In genomic region chr22:49833340-49834007, GRCh38 we compare ENCODE assay signal across 22 cellular contexts. TPM values are rescaled to one million over a fixed set of nuclear protein-coding genes. Genes with fewer than 3 reads are reported as not detected.
DNase-seq lines count a peak whose midpoint lies in the region; ATAC-seq and TF ChIP-seq lines count a peak whose summit lies in the region.
"Had no signal": no experiment of that assay in that cellular context is flagged by ENCODE, and none has a peak within 500 bp of the region (broad histone marks: within the 10 kb centered on the region; RNA-seq: fewer than 3 reads in every experiment).

No MANE protein-coding gene starts in this region.

- intact Hi-C loops in CD14-positive monocyte (cut with micrococcal nuclease) (no loop called here), breast epithelium (cut with DNase I; ENCODE audit: low total_unique reads) (no loop called here), mucosa of descending colon (cut with DNase I, micrococcal nuclease) (no loop called here)

- no peak for TF ChIP-seq EP300 in Ishikawa (IDR thresholded peaks at IDR 0.05; ENCODE audit: borderline replicate concordance)

- peaks cover 0 to 4% (median 0%) of the 10 kb centered on the region in 7 donors for H3K9me3 Mint-ChIP-seq in CD14-positive monocyte
- H3K9me3 Mint-ChIP-seq in naive thymus-derived CD8-positive, alpha-beta T cell = no peaks in the 10 kb centered on the region
- H3K9me3 Mint-ChIP-seq: activated T-cell treated with anti-CD3 and anti-CD28 coated beads, Interleukin-2, amount 50 U/mL, for 24 hours; dendritic cell treated with granulocyte-macrophage colony-stimulating factor and Interleukin-4, amounts not matched to agents 40 ng/mL and 50 ng/mL, for 4 days had no signal

- H3K4me1 Mint-ChIP-seq in CD14-positive monocyte = peaks cover 21% of the 10 kb centered on the region
- peaks cover 12 to 24% (median 20%) of the 10 kb centered on the region in 4 donors for H3K4me1 Mint-ChIP-seq in naive thymus-derived CD8-positive, alpha-beta T cell
- H3K4me1 Mint-ChIP-seq: brain, neural crest cell had no signal

- H3K36me3 ChIP-seq in breast epithelium = no peaks in the 10 kb centered on the region
- H3K36me3 ChIP-seq in mucosa of descending colon (ENCODE audit: low read depth) = no peaks in the 10 kb centered on the region
- H3K36me3 ChIP-seq in BE2C = no peaks in the 10 kb centered on the region
- H3K36me3 ChIP-seq: Peyer's patch had no signal

- peaks cover 4 to 10% (median 7%) of the 10 kb centered on the region in 3 donors for H3K27me3 Mint-ChIP-seq in CD14-positive monocyte (ENCODE audit: low read depth in 3 of 3)
- H3K27me3 Mint-ChIP-seq in naive thymus-derived CD8-positive, alpha-beta T cell = no peaks in the 10 kb centered on the region
- H3K27me3 Mint-ChIP-seq: activated naive CD8-positive, alpha-beta T cell; activated T-cell treated with anti-CD3 and anti-CD28 coated beads, Interleukin-2, amount 50 U/mL, for 24 hours; CD4-positive, alpha-beta memory T cell had no signal

- no peaks in the 10 kb centered on the region for H3K36me3 Mint-ChIP-seq in CD14-positive monocyte
- no peaks in the 10 kb centered on the region for H3K36me3 Mint-ChIP-seq in naive thymus-derived CD8-positive, alpha-beta T cell
- H3K36me3 Mint-ChIP-seq: CD4-positive, alpha-beta memory T cell had no signal

- H3K27me3 ChIP-seq in breast epithelium = no peaks in the 10 kb centered on the region
- H3K27me3 ChIP-seq in BE2C = peaks cover 6% of the 10 kb centered on the region; the same call in 1 of the 2 replicates
- H3K27me3 ChIP-seq: Peyer's patch had no signal

- peak overlapping the region in 1 of 7 donors; percentile 45 for H3K27ac Mint-ChIP-seq in CD14-positive monocyte
- peak overlapping the region in 2 of 10 donors; percentile 9 to 41 for H3K27ac Mint-ChIP-seq in naive thymus-derived CD8-positive, alpha-beta T cell
- H3K27ac Mint-ChIP-seq: activated naive CD8-positive, alpha-beta T cell; activated T-cell treated with anti-CD3 and anti-CD28 coated beads, Interleukin-2, amount 50 U/mL, for 24 hours; dendritic cell treated with granulocyte-macrophage colony-stimulating factor and Interleukin-4, amounts not matched to agents 40 ng/mL and 50 ng/mL, for 4 days had no signal

- POLR2A ChIA-PET in naive thymus-derived CD8-positive, alpha-beta T cell (lab: Charles Lee) = no interaction called here

- H3K9me3 ChIP-seq in breast epithelium (peaks cover 0 to 4% of the 10 kb centered on the region in 2 donors), mucosa of descending colon (no peaks in the 10 kb centered on the region), BE2C (no peaks in the 10 kb centered on the region)
- H3K9me3 ChIP-seq: Peyer's patch had no signal

- ATAC-seq in mucosa of descending colon = peak; percentile 78
- ATAC-seq in naive thymus-derived CD8-positive, alpha-beta T cell = no peak

- TF ChIP-seq CTCF in CD14-positive monocyte (IDR thresholded peaks at IDR 0.05) = no peak
- no peak for TF ChIP-seq CTCF in breast epithelium (IDR thresholded peaks at IDR 0.05)
- no peak for TF ChIP-seq CTCF in mucosa of descending colon (IDR thresholded peaks at IDR 0.05)
- TF ChIP-seq CTCF in BE2C (IDR thresholded peaks at IDR 0.05; ENCODE audit: low read depth, low read length) = no peak

- TF ChIP-seq RAD21 in Ishikawa (IDR thresholded peaks at IDR 0.05; ENCODE audit: low read depth) = no peak

- no peaks in the 10 kb centered on the region for H3K4me1 ChIP-seq in breast epithelium
- no peaks in the 10 kb centered on the region for H3K4me1 ChIP-seq in mucosa of descending colon (ENCODE audit: low read depth)
- no peaks in the 10 kb centered on the region for H3K4me1 ChIP-seq in BE2C
- H3K4me1 ChIP-seq: Peyer's patch had no signal

- H3K27ac ChIP-seq in breast epithelium = peak overlapping the region; percentile 65 to 76

- TF ChIP-seq POLR2A in breast epithelium (IDR thresholded peaks at IDR 0.05) = no peak

- H3K4me3 ChIP-seq in breast epithelium (no peak overlapping the region), mucosa of descending colon (no peak overlapping the region), BE2C (ENCODE audit: low read depth, low read length) (no peak overlapping the region)
- H3K4me3 ChIP-seq: Peyer's patch had no signal

- no peak overlapping the region for H3K4me3 Mint-ChIP-seq in CD14-positive monocyte
- H3K4me3 Mint-ChIP-seq in naive thymus-derived CD8-positive, alpha-beta T cell = no peak overlapping the region
- H3K4me3 Mint-ChIP-seq: activated naive CD8-positive, alpha-beta T cell; activated T-cell treated with anti-CD3 and anti-CD28 coated beads, Interleukin-2, amount 50 U/mL, for 24 hours; dendritic cell treated with granulocyte-macrophage colony-stimulating factor and Interleukin-4, amounts not matched to agents 40 ng/mL and 50 ng/mL, for 4 days had no signal

- peak; percentile 30 for DNase-seq in CD14-positive monocyte (ENCODE audit: low spot score)
- peak in 1 of 2 donors; percentile 80 for DNase-seq in breast epithelium (ENCODE audit: low spot score in 2 of 2)
- DNase-seq in mucosa of descending colon = peak in 1 of 3 donors; percentile 12
- no peak for DNase-seq in BE2C
- DNase-seq in naive thymus-derived CD8-positive, alpha-beta T cell = no peak
- no peak for DNase-seq in SW 1271 (lab: John Stamatoyannopoulos, UW)
- no peak for DNase-seq in activated gamma-delta T cell treated with Interleukin-2 at 50 U/mL for 16 hours
- DNase-seq: ACHN; activated CD4-positive, alpha-beta T cell treated with anti-CD3 and anti-CD28 coated beads, Interleukin-2, amount 50 U/mL, for 48 hours; activated T-cell treated with anti-CD3 and anti-CD28 coated beads, Interleukin-2, amount 50 U/mL, for 24 hours; CD4-positive, alpha-beta memory T cell; erythroblast; mesendoderm; NCI-H2081; NCI-H526; Peyer's patch; stimulated activated naive CD4-positive, alpha-beta T cell treated with Interleukin-2 at 50 U/mL for 16 hours had no signal

TF ChIP-seq in Ishikawa, 13 proteins besides CTCF, POLR2A, EP300 and RAD21:
- TF ChIP-seq MAX (IDR thresholded peaks at IDR 0.05) (peak; percentile 51; the same call in 1 of the 2 replicates), ZBTB7A (IDR thresholded peaks at IDR 0.05; ENCODE audit: low read depth) (no peak), CEBPB (IDR thresholded peaks at IDR 0.05) (peak; percentile 77)

RNA-seq across cellular contexts. Expression of gene BRD1, which starts 5.8 kb away (rescaled TPM):
- polyA plus RNA-seq in CD14-positive monocyte = under 1 TPM; 0.61 to 0.86 TPM
- total RNA-seq in breast epithelium (10 to 100 TPM; 33.4 to 35.1 (median 34.1) TPM), mucosa of descending colon (10 to 100 TPM; 33.4 to 51.3 (median 48.4) TPM)
- polyA plus RNA-seq in BE2C (2012; ENCODE audit: insufficient read depth, insufficient read length, low read depth) = 61.6 TPM
- total RNA-seq in naive thymus-derived CD8-positive, alpha-beta T cell = 10 to 100 TPM; 80.9 to 86.8 TPM
- 1 to 10 TPM; 1.9 to 3.7 (median 2.2) TPM for polyA plus RNA-seq in naive thymus-derived CD8-positive, alpha-beta T cell

RNA-seq across cellular contexts. Expression of gene ZBED4, which starts 20.2 kb away (rescaled TPM):
- 1 to 10 TPM; 3.8 to 5.7 TPM for polyA plus RNA-seq in CD14-positive monocyte
- total RNA-seq in breast epithelium = 10 to 100 TPM in 2 of 3 donors, 1 to 10 TPM in 1; 7.5 to 11.3 (median 10.5) TPM
- total RNA-seq in mucosa of descending colon = 10 to 100 TPM; 13.7 to 18.2 (median 18.1) TPM
- 31.0 TPM for polyA plus RNA-seq in BE2C (2012; ENCODE audit: insufficient read depth, insufficient read length, low read depth)
- 10 to 100 TPM; 17.6 to 18.1 TPM for total RNA-seq in naive thymus-derived CD8-positive, alpha-beta T cell
- polyA plus RNA-seq in naive thymus-derived CD8-positive, alpha-beta T cell = 10 to 100 TPM in 1 of 3 donors, 1 to 10 TPM in 2; 5.5 to 11.4 (median 8.1) TPM
